Comparison of ENCODE assay signal across 27 cellular contexts in the genomic region with DNA sequence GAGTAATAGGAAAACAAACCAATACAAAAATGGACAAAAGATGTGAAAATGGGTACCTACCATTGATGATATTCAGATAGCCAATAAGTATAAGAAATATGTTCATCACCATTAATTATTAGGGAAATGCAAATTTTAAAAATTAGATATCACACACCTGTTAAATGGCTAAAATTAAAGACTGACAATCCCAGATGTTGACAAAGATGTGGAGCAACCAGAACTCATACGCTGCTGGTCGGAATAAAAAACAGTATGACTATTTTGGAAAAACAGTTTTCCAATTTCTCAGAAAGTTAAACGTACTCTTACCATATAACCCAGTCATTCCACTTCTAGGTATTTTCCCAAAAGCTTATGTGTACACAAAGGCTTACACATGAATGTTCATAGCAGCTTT. TPM values are rescaled to one million over a fixed set of nuclear protein-coding genes. Genes with fewer than 3 reads are reported as not detected.
"Had no signal": no experiment of that assay in that cellular context is flagged by ENCODE, and none has a peak within 500 bp of the region (broad histone marks: within the 10 kb centered on the region; RNA-seq: fewer than 3 reads in every experiment).

No MANE protein-coding gene starts in this region.

- DNase-seq: dermis blood vessel endothelial cell; dorsolateral prefrontal cortex; effector CD4-positive, alpha-beta T cell; effector memory CD4-positive, alpha-beta T cell; erythroblast; esophagus squamous epithelium; foreskin fibroblast; foreskin melanocyte; gastrocnemius medialis; glutamatergic neuron; head of caudate nucleus; heart right ventricle; hippocampal formation; left cardiac atrium; left lung; left ventricle myocardium superior; lower lobe of right lung; mesenchymal stem cell; mucosa of descending colon; naive B cell had no signal

- H3K4me1 ChIP-seq: esophagus squamous epithelium, gastrocnemius medialis, heart right ventricle, left lung, lower lobe of right lung had no signal

- H3K27ac ChIP-seq: coronary artery, dorsolateral prefrontal cortex, epithelial cell of prostate, esophagus squamous epithelium, gastrocnemius medialis, heart right ventricle, left lung, lower lobe of right lung had no signal

- FAIRE-seq: endometrium, islet of Langerhans, keratinocyte had no signal

- H3K9me3 ChIP-seq: gastrocnemius medialis, mucosa of descending colon had no signal

- H3K27me3 ChIP-seq: dorsolateral prefrontal cortex, esophagus squamous epithelium, gastrocnemius medialis, heart right ventricle, left lung had no signal

- H3K36me3 ChIP-seq: lower lobe of right lung had no signal

- H3K4me3 ChIP-seq: coronary artery, dorsolateral prefrontal cortex, esophagus squamous epithelium, gastrocnemius medialis, heart right ventricle, left lung, lower lobe of right lung, mucosa of descending colon had no signal

- ATAC-seq: esophagus mucosa, gastrocnemius medialis, heart right ventricle, left cardiac atrium, left lung, left ventricle myocardium superior, lower lobe of right lung, mucosa of descending colon had no signal

RNA-seq across cellular contexts. Expression of gene CCL28, which starts 44.4 kb away (rescaled TPM):
- total RNA-seq: mesothelial cell of epicardium had no signal
